ENCODE assay signal across 8 cellular contexts in the genomic region with DNA sequence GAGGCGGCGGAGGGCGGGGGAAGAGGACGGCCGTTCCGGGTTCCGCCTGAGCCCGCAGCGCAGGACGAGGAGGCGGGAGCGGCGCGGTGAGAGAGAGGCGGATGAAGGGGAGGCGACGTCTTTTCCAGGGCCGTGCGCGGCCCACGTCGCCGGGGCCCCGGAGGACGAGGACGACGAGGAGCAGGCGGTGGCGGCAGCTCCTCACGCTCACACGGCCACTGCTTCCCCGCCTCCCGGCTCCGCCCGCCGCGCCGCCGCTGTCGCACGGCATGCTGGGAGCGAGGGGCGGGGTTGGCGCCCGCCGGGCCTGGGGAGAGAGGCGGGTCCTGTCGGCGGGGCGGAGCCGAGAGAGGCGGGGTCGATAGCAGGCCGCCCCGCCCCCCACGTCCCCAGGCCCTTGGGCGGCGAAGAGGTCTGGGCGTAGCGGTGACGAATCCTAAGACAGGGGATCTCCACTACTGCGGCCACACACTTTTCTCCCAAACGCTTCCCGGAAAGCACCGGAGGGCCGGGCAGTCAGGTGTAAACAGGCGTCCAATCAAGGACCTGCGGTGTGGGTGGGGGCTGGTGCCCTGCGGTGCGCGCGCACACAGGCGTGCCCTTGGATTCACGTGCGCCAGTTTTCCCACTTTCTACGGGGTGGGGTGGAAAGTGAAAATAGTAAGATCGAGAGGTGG. TPM values are rescaled to one million over a fixed set of nuclear protein-coding genes. Genes with fewer than 3 reads are reported as not detected.
DNase-seq lines count a peak whose midpoint lies in the region; ATAC-seq and TF ChIP-seq lines count a peak whose summit lies in the region.
"Not testable (repeated sequence)": the region's sequence is repeated elsewhere in the genome, so short reads cannot be mapped to it uniquely, and the experiment has no call there.

A gene (minus strand): TSS at position 220 of the 677 bp plus-strand sequence. CDS start 367 bp downstream, outside the sequence.

- CTCF ChIA-PET in BJ (lab: Yijun Ruan, JAX), result not testable (repeated sequence)

- H3K27me3 ChIP-seq in BJ (ENCODE audit: control insufficient read depth, insufficient read depth, low read length), result not testable (repeated sequence)

- ATAC-seq in HG03457 (IDR thresholded peaks at IDR 0.05; ENCODE audit: unreplicated experiment), result peak; percentile 81

- not testable (repeated sequence) for TF ChIP-seq CTCF in BJ (IDR thresholded peaks at IDR 0.05; ENCODE audit: insufficient read depth, low read depth, low read length); choroid plexus epithelial cell (conservative IDR thresholded peaks at IDR 0.05; ENCODE audit: low read depth, low read length)

- DNase-seq in BJ (ENCODE audit: low read depth) (peak; percentile 65), GM19240 (ENCODE audit: insufficient read length, low spot score) (peak; percentile 24), NCI-H524 (lab: John Stamatoyannopoulos, UW) (peak; percentile 87 to 94), choroid plexus epithelial cell (ENCODE audit: low read depth) (peak; percentile 91), kidney glomerular epithelial cell (lab: John Stamatoyannopoulos, UW) (peak; percentile 98)
- DNase-seq in activated CD4-positive, alpha-beta T cell treated with anti-CD3 and anti-CD28 coated beads for 4 hours, result peak; percentile 91 to 95
- DNase-seq in stimulated activated CD4-positive, alpha-beta T cell treated with anti-CD3 and anti-CD28 coated beads, Interleukin-15, amount 100 ng/mL, for 48 hours (ENCODE audit: low read depth in 2 of 2), result peak; percentile 91 to 92

- POLR2A ChIA-PET in BJ (lab: Charles Lee), result not testable (repeated sequence)

- peak within 1 kb of the TSS; percentile 55 for H3K4me3 ChIP-seq in BJ (ENCODE audit: low read depth, low read length)
- peak within 1 kb of the TSS; percentile 69 for H3K4me3 ChIP-seq in choroid plexus epithelial cell (ENCODE audit: low read depth, low read length)

- H3K36me3 ChIP-seq in BJ (ENCODE audit: control insufficient read depth, insufficient read depth, low read length), result not testable (repeated sequence)

RNA-seq across cellular contexts. Expression of the gene that starts here (rescaled TPM):
- polyA plus RNA-seq in BJ (2011; rRNA removed), result 20.5 and 31.0 TPM in 2 replicates
- polyA minus RNA-seq in BJ (2011; rRNA and poly(A)+ RNA removed), result 66.1 and 69.3 TPM in 2 replicates

Comparison
In these comparisons a context has a peak if more than half of its experiments do, and no peak if none do; other contexts are left out.
1. Peak in every context shown above with its lines: DNase-seq, ATAC-seq and H3K4me3 ChIP-seq.
2. DNase-seq: peak in every context shown above with its lines; median percentile 98 in kidney glomerular epithelial cell; 93 in activated CD4-positive, alpha-beta T cell treated with anti-CD3 and anti-CD28 coated beads for 4 hours; 92 in stimulated activated CD4-positive, alpha-beta T cell treated with anti-CD3 and anti-CD28 coated beads, Interleukin-15, amount 100 ng/mL, for 48 hours; 91 in choroid plexus epithelial cell; 90 in NCI-H524; 65 in BJ; 24 in GM19240.